In the genomic region with DNA sequence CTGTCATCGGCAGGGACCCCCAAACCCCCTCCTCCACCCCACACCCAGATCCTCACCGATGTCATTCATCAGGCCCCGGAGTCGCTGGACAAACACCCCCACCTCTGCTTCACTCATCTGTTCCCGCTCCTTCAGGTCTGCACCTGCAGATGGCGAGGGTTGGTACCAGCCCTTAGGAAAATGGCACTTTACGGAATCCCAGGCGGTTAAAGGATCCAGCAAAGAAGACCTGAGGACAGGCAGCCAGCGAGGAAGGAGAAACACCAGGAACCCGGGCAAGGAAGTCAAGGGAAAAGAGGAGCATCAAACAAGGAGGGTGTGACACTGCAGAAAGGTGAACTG, we compare ENCODE assay signal across 21 cellular contexts.
"Had no signal": no experiment of that assay in that cellular context is flagged by ENCODE, and none has a peak within 500 bp of the region (broad histone marks: within the 10 kb centered on the region; RNA-seq: fewer than 3 reads in every experiment).

No MANE protein-coding gene starts in this region.

- DNase-seq: KBM-7, MG63, NCI-H1092, NCI-H1105 treated with DMSO at 0.1 percent for 48 hours, NCI-H1417 treated with DMSO at 0.1 percent for 48 hours, NCI-H146, NCI-H1694 treated with DMSO at 0.1 percent for 48 hours, NCI-H1930, NCI-H2081, NCI-H2107, NCI-H2227 treated with DMSO at 0.1 percent for 48 hours, NCI-H524, NCI-H526 treated with DMSO at 0.1 percent for 48 hours, NCI-H774, Right ventricle myocardium superior, RPMI8226, SIG-M5 had no signal

- H3K4me3 ChIP-seq: MG63, SJSA1, SK-N-MC had no signal

- H3K27ac Mint-ChIP-seq: IgD-negative memory B cell had no signal

- H3K27ac ChIP-seq: SJSA1, SK-N-MC had no signal

- FAIRE-seq: RCC 7860 had no signal

- H3K9me3 Mint-ChIP-seq: IgD-negative memory B cell had no signal

- H3K9me3 ChIP-seq: MG63, SJSA1 had no signal

- H3K27me3 Mint-ChIP-seq: IgD-negative memory B cell had no signal

- H3K36me3 ChIP-seq: SJSA1 had no signal

- H3K27me3 ChIP-seq: MG63, SJSA1 had no signal
